In genomic region chr10:49089152-49089788, GRCh38 we compare ENCODE assay signal across 17 cellular contexts. TPM values are rescaled to one million over a fixed set of nuclear protein-coding genes. Genes with fewer than 3 reads are reported as not detected.
"Had no signal": no experiment of that assay in that cellular context is flagged by ENCODE, and none has a peak within 500 bp of the region (broad histone marks: within the 10 kb centered on the region; RNA-seq: fewer than 3 reads in every experiment).

No MANE protein-coding gene starts in this region.

- H3K27ac ChIP-seq: body of pancreas, parathyroid adenoma had no signal

- H3K4me1 ChIP-seq: body of pancreas had no signal

- H3K9ac ChIP-seq: parathyroid adenoma had no signal

- H2AFZ ChIP-seq: parathyroid adenoma had no signal

- H3K9me3 ChIP-seq: body of pancreas had no signal

- H3K4me3 ChIP-seq: body of pancreas, upper lobe of left lung had no signal

- H3K27me3 ChIP-seq: body of pancreas, upper lobe of left lung had no signal

- DNase-seq: activated CD4-positive, alpha-beta T cell treated with anti-CD3 and anti-CD28 coated beads for 48 hours; activated CD8-positive, alpha-beta memory T cell treated with anti-CD3 and anti-CD28 coated beads, Interleukin-2, amount 50 U/mL, for 48 hours; activated CD8-positive, alpha-beta T cell treated with anti-CD3 and anti-CD28 coated beads, Interleukin-2, amount 10 ng/mL, durations not matched to agents 7 days and 5 days; activated naive CD4-positive, alpha-beta T cell treated with anti-CD3 and anti-CD28 coated beads, Interleukin-2, amount 10 ng/mL, durations not matched to agents 7 days and 5 days; immature natural killer cell; left colon; retina; stimulated activated CD4-positive, alpha-beta T cell treated with anti-CD3 and anti-CD28 coated beads, Interleukin-1b, Interleukin-23, amount 100 ng/mL, for 48 hours had no signal

- H3K4me3 Mint-ChIP-seq: activated CD8-positive, alpha-beta T cell treated with anti-CD3 and anti-CD28 coated beads, Interleukin-2, amount 10 ng/mL, durations not matched to agents 7 days and 5 days; activated naive CD4-positive, alpha-beta T cell treated with anti-CD3 and anti-CD28 coated beads, Interleukin-2, amount 10 ng/mL, durations not matched to agents 7 days and 5 days; dendritic cell treated with granulocyte-macrophage colony-stimulating factor and Interleukin-4, amounts not matched to agents 40 ng/mL and 50 ng/mL, for 4 days; immature natural killer cell; memory B cell; stimulated activated memory B cell treated with anti-CD40 and anti-IgM and Interleukin-4, amounts not matched to agents 10 μg/mL and 1 μg/mL and 100 μg/mL, for 72 hours; T-helper 1 cell treated with Interleukin-12 subunit alpha and Interleukin-12 subunit beta and Interleukin-4 antibody, amounts not matched to agents 30 μg/mL and 1 μg/mL, for 36 hours had no signal

- ATAC-seq: activated CD8-positive, alpha-beta T cell treated with anti-CD3 and anti-CD28 coated beads, Interleukin-2, amount 10 ng/mL, durations not matched to agents 7 days and 5 days; left colon; stimulated activated memory B cell treated with anti-CD40 and anti-IgM and Interleukin-4, amounts not matched to agents 10 μg/mL and 1 μg/mL and 100 μg/mL, for 72 hours had no signal

- H3K36me3 ChIP-seq: upper lobe of left lung had no signal

- H3K36me3 Mint-ChIP-seq: activated naive CD4-positive, alpha-beta T cell treated with anti-CD3 and anti-CD28 coated beads, Interleukin-2, amount 10 ng/mL, durations not matched to agents 7 days and 5 days; memory B cell; stimulated activated memory B cell treated with anti-CD40 and anti-IgM and Interleukin-4, amounts not matched to agents 10 μg/mL and 1 μg/mL and 100 μg/mL, for 72 hours had no signal

- H3K4me1 Mint-ChIP-seq: activated naive CD4-positive, alpha-beta T cell treated with anti-CD3 and anti-CD28 coated beads, Interleukin-2, amount 10 ng/mL, durations not matched to agents 7 days and 5 days; immature natural killer cell; memory B cell; stimulated activated memory B cell treated with anti-CD40 and anti-IgM and Interleukin-4, amounts not matched to agents 10 μg/mL and 1 μg/mL and 100 μg/mL, for 72 hours had no signal

- H3K27ac Mint-ChIP-seq: activated CD8-positive, alpha-beta T cell treated with anti-CD3 and anti-CD28 coated beads, Interleukin-2, amount 10 ng/mL, durations not matched to agents 7 days and 5 days; activated naive CD4-positive, alpha-beta T cell treated with anti-CD3 and anti-CD28 coated beads, Interleukin-2, amount 10 ng/mL, durations not matched to agents 7 days and 5 days; dendritic cell treated with granulocyte-macrophage colony-stimulating factor and Interleukin-4, amounts not matched to agents 40 ng/mL and 50 ng/mL, for 4 days; immature natural killer cell; memory B cell; stimulated activated memory B cell treated with anti-CD40 and anti-IgM and Interleukin-4, amounts not matched to agents 10 μg/mL and 1 μg/mL and 100 μg/mL, for 72 hours; T-helper 1 cell treated with Interleukin-12 subunit alpha and Interleukin-12 subunit beta and Interleukin-4 antibody, amounts not matched to agents 30 μg/mL and 1 μg/mL, for 36 hours had no signal

RNA-seq across cellular contexts. Expression of gene VSTM4, which starts 26.1 kb away (rescaled TPM):
- total RNA-seq: activated CD8-positive, alpha-beta T cell treated with anti-CD3 and anti-CD28 coated beads, Interleukin-2, amount 10 ng/mL, durations not matched to agents 7 days and 5 days had no signal

RNA-seq across cellular contexts. Expression of gene FAM170B, which starts 44.6 kb away (rescaled TPM):
- total RNA-seq: activated CD8-positive, alpha-beta T cell treated with anti-CD3 and anti-CD28 coated beads, Interleukin-2, amount 10 ng/mL, durations not matched to agents 7 days and 5 days; body of pancreas; left colon; subcutaneous adipose tissue had no signal
- polyA plus RNA-seq: esophagus, immature natural killer cell had no signal
